ENCODE assay signal across 1 cellular context in genomic region chr12:124939428-124940142, GRCh38.
TF ChIP-seq lines count a peak whose summit lies in the region.

No MANE protein-coding gene starts in this region.

TF ChIP-seq in HepG2, 621 proteins besides CTCF, POLR2A, EP300 and RAD21 (continued from another document and continues in another):
- TF ChIP-seq FUBP1 (CRISPR knock-in tag; IDR thresholded peaks at IDR 0.05; ENCODE audit: borderline replicate concordance) (no peak), ZNF883 (CRISPR knock-in tag; IDR thresholded peaks at IDR 0.05; ENCODE audit: not compliant biosample characterization) (peak; percentile 33), DMTF1 (CRISPR knock-in tag; IDR thresholded peaks at IDR 0.05) (no peak), CEBPG (CRISPR knock-in tag; IDR thresholded peaks at IDR 0.05) (peak; percentile 14), ZNF33A (CRISPR knock-in tag; IDR thresholded peaks at IDR 0.05; ENCODE audit: borderline replicate concordance) (no peak), ZNF234 (CRISPR knock-in tag; conservative IDR thresholded peaks at IDR 0.05) (0 out of 2 replicates have a peak, but pooled peaks have one; percentile 74), PCBP1 (IDR thresholded peaks at IDR 0.05; ENCODE audit: borderline replicate concordance, low read depth, low read length) (no peak), SAP130 (CRISPR knock-in tag; IDR thresholded peaks at IDR 0.05; ENCODE audit: low read depth) (peak; percentile 55; the same call in 1 of the 2 replicates), ZBTB2 (CRISPR knock-in tag; IDR thresholded peaks at IDR 0.05; ENCODE audit: low read depth) (no peak), SRSF1 (optimal IDR thresholded peaks at IDR 0.05; ENCODE audit: low read depth, low read length) (no peak), ATF3 (CRISPR knock-in tag; IDR thresholded peaks at IDR 0.05) (no peak; the same call in 1 of the 2 replicates), MTA3 (CRISPR knock-in tag; IDR thresholded peaks at IDR 0.05) (no peak), ZNF446 (CRISPR knock-in tag; IDR thresholded peaks at IDR 0.05) (no peak), TAF15 (IDR thresholded peaks at IDR 0.05; ENCODE audit: low read depth, low read length, poor library complexity, severe bottlenecking) (no peak), ETV6 (CRISPR knock-in tag; conservative IDR thresholded peaks at IDR 0.05) (no peak), PAXIP1 (CRISPR knock-in tag; conservative IDR thresholded peaks at IDR 0.05) (peak; percentile 38; the same call in 1 of the 2 replicates), ZNF772 (CRISPR knock-in tag; IDR thresholded peaks at IDR 0.05) (peak; percentile 87), ZNF709 (CRISPR knock-in tag; IDR thresholded peaks at IDR 0.05) (no peak), ZNF333 (CRISPR knock-in tag; IDR thresholded peaks at IDR 0.05; ENCODE audit: borderline replicate concordance) (peak; percentile 2; the same call in 1 of the 2 replicates), MEF2D (CRISPR knock-in tag; IDR thresholded peaks at IDR 0.05) (peak; percentile 75; the same call in 1 of the 2 replicates), ZNF672 (CRISPR knock-in tag; IDR thresholded peaks at IDR 0.05) (no peak), SPEN (CRISPR knock-in tag; IDR thresholded peaks at IDR 0.05; ENCODE audit: low read depth) (peak; percentile 51; the same call in 1 of the 2 replicates), ATF5 (CRISPR knock-in tag; IDR thresholded peaks at IDR 0.05; ENCODE audit: low read depth) (no peak), HMG20A (CRISPR knock-in tag; IDR thresholded peaks at IDR 0.05; ENCODE audit: borderline replicate concordance) (no peak), PPARG (CRISPR knock-in tag; conservative IDR thresholded peaks at IDR 0.05) (peak; percentile 46), FOXK1 (CRISPR knock-in tag; IDR thresholded peaks at IDR 0.05; ENCODE audit: borderline replicate concordance, low read depth) (peak; percentile 48; the same call in 1 of the 2 replicates), KLF12 (CRISPR knock-in tag; IDR thresholded peaks at IDR 0.05; ENCODE audit: borderline replicate concordance) (peak; percentile 47; the same call in 1 of the 2 replicates), HMGXB3 (CRISPR knock-in tag; IDR thresholded peaks at IDR 0.05; ENCODE audit: borderline replicate concordance) (peak; percentile 16; the same call in 1 of the 2 replicates), ZFP90 (CRISPR knock-in tag; IDR thresholded peaks at IDR 0.05; ENCODE audit: borderline replicate concordance) (0 out of 2 replicates have a peak, but pooled peaks have one; percentile 26), NR1H2 (CRISPR knock-in tag; IDR thresholded peaks at IDR 0.05; ENCODE audit: borderline replicate concordance, low read depth) (no peak)
- TF ChIP-seq, protein P1, sequence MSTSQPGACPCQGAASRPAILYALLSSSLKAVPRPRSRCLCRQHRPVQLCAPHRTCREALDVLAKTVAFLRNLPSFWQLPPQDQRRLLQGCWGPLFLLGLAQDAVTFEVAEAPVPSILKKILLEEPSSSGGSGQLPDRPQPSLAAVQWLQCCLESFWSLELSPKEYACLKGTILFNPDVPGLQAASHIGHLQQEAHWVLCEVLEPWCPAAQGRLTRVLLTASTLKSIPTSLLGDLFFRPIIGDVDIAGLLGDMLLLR (CRISPR knock-in tag; IDR thresholded peaks at IDR 0.05): no peak
- TF ChIP-seq, protein P2, sequence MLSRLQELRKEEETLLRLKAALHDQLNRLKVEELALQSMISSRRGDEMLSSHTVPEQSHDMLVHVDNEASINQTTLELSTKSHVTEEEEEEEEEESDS (CRISPR knock-in tag; IDR thresholded peaks at IDR 0.05; ENCODE audit: borderline replicate concordance): peak; percentile 90; the same call in 1 of the 2 replicates
- TF ChIP-seq, protein P3, sequence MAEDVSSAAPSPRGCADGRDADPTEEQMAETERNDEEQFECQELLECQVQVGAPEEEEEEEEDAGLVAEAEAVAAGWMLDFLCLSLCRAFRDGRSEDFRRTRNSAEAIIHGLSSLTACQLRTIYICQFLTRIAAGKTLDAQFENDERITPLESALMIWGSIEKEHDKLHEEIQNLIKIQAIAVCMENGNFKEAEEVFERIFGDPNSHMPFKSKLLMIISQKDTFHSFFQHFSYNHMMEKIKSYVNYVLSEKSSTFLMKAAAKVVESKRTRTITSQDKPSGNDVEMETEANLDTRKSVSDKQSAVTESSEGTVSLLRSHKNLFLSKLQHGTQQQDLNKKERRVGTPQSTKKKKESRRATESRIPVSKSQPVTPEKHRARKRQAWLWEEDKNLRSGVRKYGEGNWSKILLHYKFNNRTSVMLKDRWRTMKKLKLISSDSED (CRISPR knock-in tag; IDR thresholded peaks at IDR 0.05): no peak
- TF ChIP-seq, protein P4, sequence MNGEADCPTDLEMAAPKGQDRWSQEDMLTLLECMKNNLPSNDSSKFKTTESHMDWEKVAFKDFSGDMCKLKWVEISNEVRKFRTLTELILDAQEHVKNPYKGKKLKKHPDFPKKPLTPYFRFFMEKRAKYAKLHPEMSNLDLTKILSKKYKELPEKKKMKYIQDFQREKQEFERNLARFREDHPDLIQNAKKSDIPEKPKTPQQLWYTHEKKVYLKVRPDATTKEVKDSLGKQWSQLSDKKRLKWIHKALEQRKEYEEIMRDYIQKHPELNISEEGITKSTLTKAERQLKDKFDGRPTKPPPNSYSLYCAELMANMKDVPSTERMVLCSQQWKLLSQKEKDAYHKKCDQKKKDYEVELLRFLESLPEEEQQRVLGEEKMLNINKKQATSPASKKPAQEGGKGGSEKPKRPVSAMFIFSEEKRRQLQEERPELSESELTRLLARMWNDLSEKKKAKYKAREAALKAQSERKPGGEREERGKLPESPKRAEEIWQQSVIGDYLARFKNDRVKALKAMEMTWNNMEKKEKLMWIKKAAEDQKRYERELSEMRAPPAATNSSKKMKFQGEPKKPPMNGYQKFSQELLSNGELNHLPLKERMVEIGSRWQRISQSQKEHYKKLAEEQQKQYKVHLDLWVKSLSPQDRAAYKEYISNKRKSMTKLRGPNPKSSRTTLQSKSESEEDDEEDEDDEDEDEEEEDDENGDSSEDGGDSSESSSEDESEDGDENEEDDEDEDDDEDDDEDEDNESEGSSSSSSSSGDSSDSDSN (CRISPR knock-in tag; IDR thresholded peaks at IDR 0.05): peak; percentile 84
- TF ChIP-seq, protein P5, sequence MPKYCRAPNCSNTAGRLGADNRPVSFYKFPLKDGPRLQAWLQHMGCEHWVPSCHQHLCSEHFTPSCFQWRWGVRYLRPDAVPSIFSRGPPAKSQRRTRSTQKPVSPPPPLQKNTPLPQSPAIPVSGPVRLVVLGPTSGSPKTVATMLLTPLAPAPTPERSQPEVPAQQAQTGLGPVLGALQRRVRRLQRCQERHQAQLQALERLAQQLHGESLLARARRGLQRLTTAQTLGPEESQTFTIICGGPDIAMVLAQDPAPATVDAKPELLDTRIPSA (CRISPR knock-in tag; IDR thresholded peaks at IDR 0.05; ENCODE audit: borderline replicate concordance): peak; percentile 82; the same call in 1 of the 2 replicates
